ENCODE assay signal across 12 cellular contexts in genomic region chr20:22511943-22512910, GRCh38.
A peak's percentile ranks its signal among the peaks of the same experiment; 100 is the strongest.
DNase-seq lines count a peak whose midpoint lies in the region; ATAC-seq and TF ChIP-seq lines count a peak whose summit lies in the region.
"Had no signal": no experiment of that assay in that cellular context is flagged by ENCODE, and none has a peak within 500 bp of the region (broad histone marks: within the 10 kb centered on the region; RNA-seq: fewer than 3 reads in every experiment).

No MANE protein-coding gene starts in this region.

- no peaks in the 10 kb centered on the region for H3K36me3 Mint-ChIP-seq in CD8-positive, alpha-beta memory T cell
- H3K36me3 Mint-ChIP-seq: brain had no signal

- no peaks in the 10 kb centered on the region for H3K4me1 ChIP-seq in CD8-positive, alpha-beta memory T cell (ENCODE audit: insufficient read depth, low read length)
- no peaks in the 10 kb centered on the region for H3K4me1 ChIP-seq in heart left ventricle

- ATAC-seq in HG03565 (IDR thresholded peaks at IDR 0.05; ENCODE audit: unreplicated experiment) (no peak), heart left ventricle (no peak), GM21529 (IDR thresholded peaks at IDR 0.05; ENCODE audit: unreplicated experiment) (no peak)

- CTCF ChIA-PET in CD8-positive, alpha-beta memory T cell (lab: Charles Lee), result no interaction called here

- peaks cover 4 to 12% (median 6%) of the 10 kb centered on the region in 5 donors for H3K9me3 Mint-ChIP-seq in CD8-positive, alpha-beta memory T cell
- H3K9me3 Mint-ChIP-seq: activated B cell treated with CpG ODN at 0.5 μM for 24 hours; brain; CD4-positive, alpha-beta T cell had no signal

- H3K4me1 Mint-ChIP-seq in CD8-positive, alpha-beta memory T cell, result no peaks in the 10 kb centered on the region
- H3K4me1 Mint-ChIP-seq: activated B cell treated with CpG ODN at 0.5 μM for 24 hours, brain had no signal

- H3K27ac Mint-ChIP-seq in CD8-positive, alpha-beta memory T cell, result no peak overlapping the region
- H3K27ac Mint-ChIP-seq: activated B cell treated with CpG ODN at 0.5 μM for 24 hours; brain; CD4-positive, alpha-beta T cell had no signal

- H3K27me3 ChIP-seq in CD8-positive, alpha-beta memory T cell (ENCODE audit: insufficient read depth, low read length, poor library complexity, severe bottlenecking), result no peaks in the 10 kb centered on the region
- peaks cover 0 to 32% (median 0%) of the 10 kb centered on the region in 9 donors for H3K27me3 ChIP-seq in heart left ventricle

- H3K9me3 ChIP-seq in CD8-positive, alpha-beta memory T cell (ENCODE audit: low read length), result no peaks in the 10 kb centered on the region
- no peaks in the 10 kb centered on the region for H3K9me3 ChIP-seq in heart left ventricle

- no peak overlapping the region for H3K4me3 Mint-ChIP-seq in CD8-positive, alpha-beta memory T cell
- H3K4me3 Mint-ChIP-seq: activated B cell treated with CpG ODN at 0.5 μM for 24 hours; brain; CD4-positive, alpha-beta T cell had no signal

- TF ChIP-seq POLR2A in heart left ventricle (IDR thresholded peaks at IDR 0.05), result no peak

- 36 to 53% (median 45%) methylated on average over 15 to 17 of the region's 17 CpGs for WGBS in heart left ventricle, 4 donors

- POLR2A ChIA-PET in CD8-positive, alpha-beta memory T cell (lab: Charles Lee), result no interaction called here

- intact Hi-C loops in heart left ventricle (cut with DNase I), result loop anchor here in 1 of 10 donors (10.0 kb wide), 1 partner anchor 53 kb away; no protein-coding TSS in a partner anchor

- no peaks in the 10 kb centered on the region for H3K36me3 ChIP-seq in CD8-positive, alpha-beta memory T cell (ENCODE audit: insufficient read depth, low read length)
- H3K36me3 ChIP-seq in heart left ventricle, result no peaks in the 10 kb centered on the region

- H3K27ac ChIP-seq in epithelial cell of prostate (no peak overlapping the region), heart left ventricle (no peak overlapping the region)
- H3K27ac ChIP-seq in CD8-positive, alpha-beta memory T cell (ENCODE audit: low read depth, low read length), result no peak overlapping the region

- DNase-seq in HuH-7 (ENCODE audit: low spot score) (peak; percentile 77), NCI-H69 (lab: John Stamatoyannopoulos, UW) (peak; percentile 97), epithelial cell of prostate (ENCODE audit: low read depth, low spot score) (peak; percentile 3), retina (peak; percentile 15), heart left ventricle (no peak)
- DNase-seq in CD8-positive, alpha-beta memory T cell, result no peak
- DNase-seq: activated B cell treated with CpG ODN at 0.5 μM for 24 hours; activated T-cell treated with anti-CD3 and anti-CD28 coated beads, Interleukin-2, amount 50 U/mL, for 48 hours; CD4-positive, alpha-beta T cell had no signal

- no peak overlapping the region for H3K4me3 ChIP-seq in CD8-positive, alpha-beta memory T cell (ENCODE audit: low read length)
- H3K4me3 ChIP-seq in heart left ventricle, result no peak overlapping the region

- TF ChIP-seq CTCF in heart left ventricle (IDR thresholded peaks at IDR 0.05), result no peak

- peaks cover 0 to 1% of the 10 kb centered on the region in 2 donors for H3K27me3 Mint-ChIP-seq in CD8-positive, alpha-beta memory T cell
- H3K27me3 Mint-ChIP-seq: activated B cell treated with CpG ODN at 0.5 μM for 24 hours; CD4-positive, alpha-beta T cell had no signal

Comparison
In these comparisons a context has a peak if more than half of its experiments do, and no peak if none do; other contexts are left out.
1. DNase-seq: peak in HuH-7 (single experiment), NCI-H69 (single experiment), epithelial cell of prostate (single experiment) and retina (single experiment); none in CD8-positive, alpha-beta memory T cell (0 of 5) and heart left ventricle (0 of 5).